8 cellular contexts compared by ENCODE assay signal in genomic region chr2:53969285-53970094, GRCh38. TPM values are rescaled to one million over a fixed set of nuclear protein-coding genes. Genes with fewer than 3 reads are reported as not detected.
A peak's percentile ranks its signal among the peaks of the same experiment; 100 is the strongest.
DNase-seq lines count a peak whose midpoint lies in the region; ATAC-seq and TF ChIP-seq lines count a peak whose summit lies in the region.

No MANE protein-coding gene starts in this region.

- H3K27me3 Mint-ChIP-seq in activated T-cell treated with anti-CD3 and anti-CD28 coated beads, Interleukin-2, amount 50 U/mL, for 4 hours (ENCODE audit: low read depth): no peaks in the 10 kb centered on the region

- no peaks in the 10 kb centered on the region for H3K27me3 ChIP-seq in subcutaneous abdominal adipose tissue (ENCODE audit: control insufficient read depth in 5 of 5, insufficient read depth in 4 of 5, low read length in 5 of 5)

- H3K9ac ChIP-seq in subcutaneous abdominal adipose tissue (ENCODE audit: low read length in 5 of 5): peak overlapping the region; percentile 96 to 100 (median 98)

- H3K36me3 Mint-ChIP-seq in activated T-cell treated with anti-CD3 and anti-CD28 coated beads, Interleukin-2, amount 50 U/mL, for 4 hours (ENCODE audit: insufficient read depth): peaks cover 12% of the 10 kb centered on the region

- no peaks in the 10 kb centered on the region for H3K9me3 Mint-ChIP-seq in activated T-cell treated with anti-CD3 and anti-CD28 coated beads, Interleukin-2, amount 50 U/mL, for 4 hours

- H3K36me3 ChIP-seq in subcutaneous abdominal adipose tissue (ENCODE audit: control insufficient read depth in 5 of 5, insufficient read depth in 5 of 5, low read length in 5 of 5): peaks cover 1 to 6% (median 5%) of the 10 kb centered on the region in 5 donors

- peaks cover 0 to 37% (median 25%) of the 10 kb centered on the region in 5 donors for H3K4me1 ChIP-seq in subcutaneous abdominal adipose tissue (ENCODE audit: control insufficient read depth in 5 of 5, insufficient read depth in 5 of 5, low read length in 5 of 5)

- peak; percentile 31 to 49 for ATAC-seq in activated T-cell treated with anti-CD3 and anti-CD28 coated beads, Interleukin-2, amount 50 U/mL, for 4 hours
- ATAC-seq in HG03558 (IDR thresholded peaks at IDR 0.05; ENCODE audit: extremely low read depth, unreplicated experiment) (peak; percentile 26), left lobe of liver (peak; percentile 42), GM19328 (IDR thresholded peaks at IDR 0.05; ENCODE audit: unreplicated experiment) (no peak)

- TF ChIP-seq CTCF in cardiac fibroblast (IDR thresholded peaks at IDR 0.05; ENCODE audit: low read depth, low read length): no peak

- peak overlapping the region; percentile 91 for H3K4me3 Mint-ChIP-seq in activated T-cell treated with anti-CD3 and anti-CD28 coated beads, Interleukin-2, amount 50 U/mL, for 4 hours

- no peak for DNase-seq in activated T-cell treated with anti-CD3 and anti-CD28 coated beads, Interleukin-2, amount 50 U/mL, for 4 hours
- no peak for DNase-seq in activated T-cell treated with anti-CD3 and anti-CD28 coated beads, Interleukin-2, amount 50 U/mL, for 1 hour
- peak; percentile 49 to 83 for DNase-seq in cardiac fibroblast (ENCODE audit: low read depth in 2 of 2)
- no peak for DNase-seq in left lobe of liver (ENCODE audit: low spot score)

- H3K9me3 ChIP-seq in subcutaneous abdominal adipose tissue (ENCODE audit: control insufficient read depth in 5 of 5, low read length in 5 of 5): no peaks in the 10 kb centered on the region

- peaks cover 62% of the 10 kb centered on the region for H3K4me1 Mint-ChIP-seq in activated T-cell treated with anti-CD3 and anti-CD28 coated beads, Interleukin-2, amount 50 U/mL, for 4 hours (ENCODE audit: low read depth)

- H3K4me3 ChIP-seq in cardiac fibroblast (replicated peaks in 1 of 2; ENCODE audit: low read depth in 2 of 2, low read length in 2 of 2): peak overlapping the region; percentile 81 to 87
- peak overlapping the region; percentile 83 to 95 (median 94) for H3K4me3 ChIP-seq in subcutaneous abdominal adipose tissue (ENCODE audit: low read depth in 1 of 5, low read length in 5 of 5)

- peak overlapping the region; percentile 99 for H3K27ac ChIP-seq in subcutaneous abdominal adipose tissue (ENCODE audit: low read depth, low read length)

TF ChIP-seq in PFSK-1, 5 proteins besides CTCF, POLR2A, EP300 and RAD21:
- TF ChIP-seq SIN3A (IDR thresholded peaks at IDR 0.05; ENCODE audit: borderline replicate concordance, insufficient read depth, low read length): peak; percentile 87; the same call in 1 of the 2 replicates
- no peak for TF ChIP-seq FOXP2 (optimal IDR thresholded peaks at IDR 0.05; ENCODE audit: borderline replicate concordance, extremely low read depth, extremely low read length, insufficient read depth)

RNA-seq across cellular contexts. Expression of gene PSME4, which starts 1.3 kb away (rescaled TPM):
- total RNA-seq in activated T-cell treated with anti-CD3 and anti-CD28 coated beads, Interleukin-2, amount 50 U/mL, for 4 hours: 10 to 100 TPM; 42.6 to 45.0 (median 43.7) TPM
- 21.8 TPM for polyA plus RNA-seq in PFSK-1 (2012; ENCODE audit: insufficient read length, low read depth)
- total RNA-seq in left lobe of liver: 35.3 TPM

Comparison
In these comparisons a context has a peak if more than half of its experiments do, and no peak if none do; other contexts are left out.
1. DNase-seq: peak in cardiac fibroblast (2 of 2); none in activated T-cell treated with anti-CD3 and anti-CD28 coated beads, Interleukin-2, amount 50 U/mL, for 4 hours (single experiment), activated T-cell treated with anti-CD3 and anti-CD28 coated beads, Interleukin-2, amount 50 U/mL, for 1 hour (single experiment) and left lobe of liver (single experiment).